In genomic region chr14:101922866-101923265, GRCh38 we compare ENCODE assay signal across 18 cellular contexts. TPM values are rescaled to one million over a fixed set of nuclear protein-coding genes. Genes with fewer than 3 reads are reported as not detected.
DNase-seq lines count a peak whose midpoint lies in the region; ATAC-seq and TF ChIP-seq lines count a peak whose summit lies in the region.
"Had no signal": no experiment of that assay in that cellular context is flagged by ENCODE, and none has a peak within 500 bp of the region (broad histone marks: within the 10 kb centered on the region; RNA-seq: fewer than 3 reads in every experiment).

No MANE protein-coding gene starts in this region.

- H3K27ac Mint-ChIP-seq in activated naive CD8-positive, alpha-beta T cell = peak overlapping the region; percentile 64
- no peak overlapping the region for H3K27ac Mint-ChIP-seq in activated naive CD8-positive, alpha-beta T cell treated with anti-CD3 and anti-CD28 coated beads, Interleukin-2, amount 50 U/mL, for 24 hours
- peak overlapping the region; percentile 45; the same call in 1 of the 2 replicates for H3K27ac Mint-ChIP-seq in WTC11
- peak overlapping the region in 7 of 9 donors; percentile 2 to 88 (median 48) for H3K27ac Mint-ChIP-seq in naive thymus-derived CD4-positive, alpha-beta T cell
- H3K27ac Mint-ChIP-seq: B cell; CD4-positive, alpha-beta T cell had no signal

- no peaks in the 10 kb centered on the region for H3K9me3 Mint-ChIP-seq in activated naive CD8-positive, alpha-beta T cell (ENCODE audit: low read depth)
- H3K9me3 Mint-ChIP-seq in activated naive CD8-positive, alpha-beta T cell treated with anti-CD3 and anti-CD28 coated beads, Interleukin-2, amount 50 U/mL, for 24 hours = no peaks in the 10 kb centered on the region
- no peaks in the 10 kb centered on the region for H3K9me3 Mint-ChIP-seq in WTC11
- no peaks in the 10 kb centered on the region for H3K9me3 Mint-ChIP-seq in naive thymus-derived CD4-positive, alpha-beta T cell
- H3K9me3 Mint-ChIP-seq: CD4-positive, alpha-beta T cell had no signal

- DNase-seq in activated naive CD8-positive, alpha-beta T cell treated with anti-CD3 and anti-CD28 coated beads, Interleukin-2, amount 50 U/mL, for 24 hours = no peak
- DNase-seq in WTC11 (ENCODE audit: low spot score) (no peak), substantia nigra (lab: John Stamatoyannopoulos, UW) (no peak), mesenteric fat pad (ENCODE audit: low spot score) (no peak), retina (no peak)
- no peak for DNase-seq in naive thymus-derived CD4-positive, alpha-beta T cell
- DNase-seq: Calu3; CD4-positive, alpha-beta T cell; H7; KG1; NCI-H1436; NCI-H2029; NCI-H2171 treated with DMSO at 0.1 percent for 48 hours; NCI-H446 treated with DMSO at 0.1 percent for 48 hours; NK-92 treated with Interleukin-12 subunit alpha and Interleukin-12 subunit beta, amount 100 ng/mL, for 24 hours had no signal

- H3K36me3 Mint-ChIP-seq in activated naive CD8-positive, alpha-beta T cell = no peaks in the 10 kb centered on the region
- H3K36me3 Mint-ChIP-seq in activated naive CD8-positive, alpha-beta T cell treated with anti-CD3 and anti-CD28 coated beads, Interleukin-2, amount 50 U/mL, for 24 hours (ENCODE audit: low read depth) = peaks cover 14% of the 10 kb centered on the region
- H3K36me3 Mint-ChIP-seq in WTC11 = peaks cover 11% of the 10 kb centered on the region
- H3K36me3 Mint-ChIP-seq in naive thymus-derived CD4-positive, alpha-beta T cell = peaks cover 0 to 34% (median 9%) of the 10 kb centered on the region in 5 donors

- no peaks in the 10 kb centered on the region for H3K27me3 Mint-ChIP-seq in activated naive CD8-positive, alpha-beta T cell
- no peaks in the 10 kb centered on the region for H3K27me3 Mint-ChIP-seq in activated naive CD8-positive, alpha-beta T cell treated with anti-CD3 and anti-CD28 coated beads, Interleukin-2, amount 50 U/mL, for 24 hours
- H3K27me3 Mint-ChIP-seq in WTC11 (ENCODE audit: low read depth) = no peaks in the 10 kb centered on the region
- no peaks in the 10 kb centered on the region for H3K27me3 Mint-ChIP-seq in naive thymus-derived CD4-positive, alpha-beta T cell
- H3K27me3 Mint-ChIP-seq: B cell; CD4-positive, alpha-beta T cell had no signal

- intact Hi-C loops in naive thymus-derived CD4-positive, alpha-beta T cell (cut with micrococcal nuclease) = no loop called here

- no peak overlapping the region for H3K4me3 ChIP-seq in naive thymus-derived CD4-positive, alpha-beta T cell (ENCODE audit: low read length)

- POLR2A ChIA-PET in WTC11 (lab: Charles Lee) = no interaction called here
- POLR2A ChIA-PET in naive thymus-derived CD4-positive, alpha-beta T cell (lab: Charles Lee) = interaction anchor here (0.6 kb wide), 1 partner anchor 273 kb away, joined by 3 read pairs; no protein-coding TSS in a partner anchor

- no peak overlapping the region for H3K4me3 Mint-ChIP-seq in activated naive CD8-positive, alpha-beta T cell
- H3K4me3 Mint-ChIP-seq in activated naive CD8-positive, alpha-beta T cell treated with anti-CD3 and anti-CD28 coated beads, Interleukin-2, amount 50 U/mL, for 24 hours = no peak overlapping the region
- no peak overlapping the region for H3K4me3 Mint-ChIP-seq in WTC11
- peak overlapping the region in 1 of 10 donors; percentile 39 for H3K4me3 Mint-ChIP-seq in naive thymus-derived CD4-positive, alpha-beta T cell
- H3K4me3 Mint-ChIP-seq: B cell; CD4-positive, alpha-beta T cell had no signal

- no peaks in the 10 kb centered on the region for H3K4me1 Mint-ChIP-seq in activated naive CD8-positive, alpha-beta T cell (ENCODE audit: low read depth)
- H3K4me1 Mint-ChIP-seq in activated naive CD8-positive, alpha-beta T cell treated with anti-CD3 and anti-CD28 coated beads, Interleukin-2, amount 50 U/mL, for 24 hours = peaks cover 4% of the 10 kb centered on the region
- peaks cover 27% of the 10 kb centered on the region for H3K4me1 Mint-ChIP-seq in WTC11
- peaks cover 0 to 3% (median 0%) of the 10 kb centered on the region in 7 donors for H3K4me1 Mint-ChIP-seq in naive thymus-derived CD4-positive, alpha-beta T cell
- H3K4me1 Mint-ChIP-seq: B cell had no signal

- no peak overlapping the region for H3K27ac ChIP-seq in naive thymus-derived CD4-positive, alpha-beta T cell (ENCODE audit: low read depth, low read length)
- no peak overlapping the region for H3K27ac ChIP-seq in substantia nigra (ENCODE audit: low read depth, low read length, poor library complexity, severe bottlenecking)

- no peaks in the 10 kb centered on the region for H3K27me3 ChIP-seq in naive thymus-derived CD4-positive, alpha-beta T cell (ENCODE audit: control insufficient read depth in 2 of 2, insufficient read depth in 2 of 2, low read length in 2 of 2)

- no peaks in the 10 kb centered on the region for H3K4me1 ChIP-seq in naive thymus-derived CD4-positive, alpha-beta T cell (ENCODE audit: control insufficient read depth in 2 of 2, insufficient read depth in 2 of 2, low read length in 2 of 2)

- no peak for TF ChIP-seq CTCF in WTC11 (IDR thresholded peaks at IDR 0.05)

- no peak for ATAC-seq in activated naive CD8-positive, alpha-beta T cell treated with anti-CD3 and anti-CD28 coated beads, Interleukin-2, amount 50 U/mL, for 24 hours
- ATAC-seq in WTC11 = no peak
- no peak for ATAC-seq in naive thymus-derived CD4-positive, alpha-beta T cell
- ATAC-seq: HepG2 had no signal

- peaks cover 0 to 69% (median 10%) of the 10 kb centered on the region in 3 experiments for H3K36me3 ChIP-seq in naive thymus-derived CD4-positive, alpha-beta T cell (ENCODE audit: control insufficient read depth in 2 of 3, insufficient read depth in 3 of 3, low read length in 3 of 3)

- CTCF ChIA-PET in WTC11 (lab: Charles Lee) = no interaction called here
- CTCF ChIA-PET in naive thymus-derived CD4-positive, alpha-beta T cell (lab: Charles Lee) = interaction anchor here (0.6 to 0.7 kb wide), 2 partner anchors 11 to 139 kb away, joined by 3 read pairs; no protein-coding TSS in a partner anchor

- H3K9me3 ChIP-seq in naive thymus-derived CD4-positive, alpha-beta T cell (ENCODE audit: control insufficient read depth in 2 of 3, low read length in 3 of 3) = no peaks in the 10 kb centered on the region

TF ChIP-seq in WTC11, 78 proteins besides CTCF, POLR2A, EP300 and RAD21 (continues in another document):
- TF ChIP-seq MLX (CRISPR knock-in tag; IDR thresholded peaks at IDR 0.05) = no peak
- TF ChIP-seq ZNF671 (CRISPR knock-in tag; IDR thresholded peaks at IDR 0.05) = no peak
- no peak for TF ChIP-seq USF1 (CRISPR knock-in tag; IDR thresholded peaks at IDR 0.05)
- TF ChIP-seq ZNF317 (CRISPR knock-in tag; IDR thresholded peaks at IDR 0.05; ENCODE audit: borderline replicate concordance, low read depth) = no peak
- no peak for TF ChIP-seq RORB (CRISPR knock-in tag; IDR thresholded peaks at IDR 0.05)
- TF ChIP-seq ERG (CRISPR knock-in tag; IDR thresholded peaks at IDR 0.05) = no peak
- no peak for TF ChIP-seq FOXP1 (CRISPR knock-in tag; IDR thresholded peaks at IDR 0.05; ENCODE audit: borderline replicate concordance)
- TF ChIP-seq MYBL2 (CRISPR knock-in tag; IDR thresholded peaks at IDR 0.05) = no peak
- no peak for TF ChIP-seq FOXK1 (CRISPR knock-in tag; IDR thresholded peaks at IDR 0.05)
- TF ChIP-seq SMAD4 (CRISPR knock-in tag; IDR thresholded peaks at IDR 0.05) = no peak
- no peak for TF ChIP-seq CREM (CRISPR knock-in tag; IDR thresholded peaks at IDR 0.05)
- TF ChIP-seq ZNF281 (CRISPR knock-in tag; IDR thresholded peaks at IDR 0.05) = no peak

RNA-seq across cellular contexts. Expression of gene DYNC1H1, which starts 41.5 kb away (rescaled TPM):
- total RNA-seq in WTC11 (2021) (382 to 438 TPM (median 392 TPM) in 3 replicates), mesenteric fat pad (473 TPM)
- 100 to 1,000 TPM; 252 to 310 (median 273) TPM for total RNA-seq in naive thymus-derived CD4-positive, alpha-beta T cell
- polyA plus RNA-seq in naive thymus-derived CD4-positive, alpha-beta T cell = 10 to 100 TPM; 28.9 to 39.8 TPM
